In the genomic region with DNA sequence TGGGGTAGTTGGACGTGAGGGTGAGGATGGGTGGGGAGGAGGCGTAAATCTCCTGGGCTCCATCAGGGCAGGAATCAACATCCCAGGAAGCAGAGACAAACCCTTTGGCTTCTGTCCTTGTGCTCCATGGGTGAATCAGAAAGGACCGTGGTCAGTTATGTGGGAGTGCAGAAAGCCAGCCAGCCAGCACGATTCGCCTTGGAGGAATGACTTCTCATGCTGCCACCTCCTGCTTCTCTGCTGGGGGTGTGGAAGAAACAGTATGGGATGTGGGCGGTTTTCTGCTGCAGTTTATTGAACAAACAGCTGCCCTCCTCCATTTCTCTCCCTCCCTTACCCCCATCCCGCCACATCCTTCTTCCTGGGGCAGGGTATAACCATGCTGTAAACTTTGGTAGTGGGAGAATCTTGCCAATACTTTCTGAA, we compare ENCODE assay signal across 10 cellular contexts.
DNase-seq lines count a peak whose midpoint lies in the region; ATAC-seq, FAIRE-seq and TF ChIP-seq lines count a peak whose summit lies in the region.
"Had no signal": no experiment of that assay in that cellular context is flagged by ENCODE, and none has a peak within 500 bp of the region (broad histone marks: within the 10 kb centered on the region; RNA-seq: fewer than 3 reads in every experiment).

No MANE protein-coding gene starts in this region.

- H3K9ac ChIP-seq in IMR-90 (ENCODE audit: low read depth, low read length) = 0 out of 2 replicates have a peak overlapping the region, but pooled peaks have one; percentile 5
- peak overlapping the region; percentile 25 for H3K9ac ChIP-seq in mesenchymal stem cell (ENCODE audit: low read length)
- H3K9ac ChIP-seq: BLaER1 had no signal

- peaks cover 5% of the 10 kb centered on the region for H3K9me1 ChIP-seq in IMR-90 (ENCODE audit: insufficient read depth, low read length)

- H3K4ac ChIP-seq in IMR-90 (ENCODE audit: low read depth, low read length) (peak overlapping the region; percentile 82), mesenchymal stem cell (ENCODE audit: low read depth in 1 of 2, low read length in 2 of 2) (peak overlapping the region in 1 of 2 experiments; percentile 56)

- no peak for FAIRE-seq in urothelium cell line (lab: Jason Lieb, UNC)

- peak overlapping the region; percentile 56; the same call in 1 of the 2 replicates for H4K5ac ChIP-seq in IMR-90 (ENCODE audit: low read depth, low read length)

- peak overlapping the region; percentile 65; the same call in 1 of the 2 replicates for H3K14ac ChIP-seq in IMR-90 (replicated peaks; ENCODE audit: low read depth, low read length)
- H3K14ac ChIP-seq in mesenchymal stem cell (ENCODE audit: low read length in 2 of 2) = peak overlapping the region in 1 of 2 experiments; percentile 26

- H3K79me1 ChIP-seq in IMR-90 (ENCODE audit: low read depth in 1 of 2, low read length in 2 of 2) (no peaks in the 10 kb centered on the region), mesenchymal stem cell (replicated peaks; ENCODE audit: low read length, poor library complexity, severe bottlenecking) (no peaks in the 10 kb centered on the region)

- TF ChIP-seq RAD21 in IMR-90 (IDR thresholded peaks at IDR 0.05; ENCODE audit: low read length) = no peak

- no peaks in the 10 kb centered on the region for H3K9me3 ChIP-seq in IMR-90 (ENCODE audit: control insufficient read depth, insufficient read depth, low read length)
- H3K9me3 ChIP-seq in mesenchymal stem cell (ENCODE audit: control insufficient read depth, low read length) = no peaks in the 10 kb centered on the region
- H3K9me3 ChIP-seq: BLaER1 had no signal

- H2BK120ac ChIP-seq in IMR-90 (ENCODE audit: low read depth, low read length) = peak overlapping the region; percentile 73
- no peak overlapping the region for H2BK120ac ChIP-seq in mesenchymal stem cell (ENCODE audit: low read depth, low read length)

- H3K27me3 ChIP-seq in IMR-90 (ENCODE audit: control insufficient read depth, insufficient read depth, low read length) (no peaks in the 10 kb centered on the region), mesenchymal stem cell (ENCODE audit: control insufficient read depth in 1 of 2, insufficient read depth in 1 of 2, low read length in 2 of 2) (no peaks in the 10 kb centered on the region)
- H3K27me3 ChIP-seq: BLaER1 had no signal

- in situ Hi-C loops in IMR-90 (cut with MboI; ENCODE audit: low sequenced_read_pairs) = no loop called here

- TF ChIP-seq POLR2A in IMR-90 (IDR thresholded peaks at IDR 0.05; ENCODE audit: low read depth, low read length) = no peak

- H3K27ac ChIP-seq in IMR-90 (ENCODE audit: insufficient read depth, low read length) (peak overlapping the region; percentile 57), coronary artery (peak overlapping the region in 1 of 2 donors; percentile 48), mesenchymal stem cell (ENCODE audit: low read length, poor library complexity, severe bottlenecking) (peak overlapping the region; percentile 10)
- H3K27ac ChIP-seq: BLaER1 had no signal

- H3K36me3 ChIP-seq in IMR-90 (ENCODE audit: control insufficient read depth, insufficient read depth, low read length) (no peaks in the 10 kb centered on the region), mesenchymal stem cell (ENCODE audit: control insufficient read depth in 1 of 2, insufficient read depth in 2 of 2, low read depth in 1 of 2, low read length in 2 of 2) (no peaks in the 10 kb centered on the region)
- H3K36me3 ChIP-seq: BLaER1 had no signal

- BruUV-seq in IMR-90 (replicated peaks; lab: Mats Ljungman, UMichigan) = no TSS peak

- H3K18ac ChIP-seq in IMR-90 (ENCODE audit: low read depth, low read length) (peak overlapping the region; percentile 74), mesenchymal stem cell (ENCODE audit: low read depth in 1 of 2, low read length in 2 of 2) (peak overlapping the region in 1 of 2 experiments; percentile 74)

- peak overlapping the region; percentile 75 for H2AFZ ChIP-seq in IMR-90 (replicated peaks; ENCODE audit: low read length, poor library complexity)
- H2AFZ ChIP-seq in mesenchymal stem cell (ENCODE audit: low read depth, low read length) = no peak overlapping the region

- H4K91ac ChIP-seq in IMR-90 (ENCODE audit: insufficient read depth, low read depth, low read length) = peak overlapping the region; percentile 70
- peak overlapping the region; percentile 20 for H4K91ac ChIP-seq in mesenchymal stem cell (ENCODE audit: low read length)

- no peak overlapping the region for H3K4me3 ChIP-seq in IMR-90 (ENCODE audit: insufficient read depth, low read depth, low read length)
- H3K4me3 ChIP-seq in coronary artery = peak overlapping the region; percentile 7
- H3K4me3 ChIP-seq in mesenchymal stem cell (ENCODE audit: insufficient read depth in 1 of 2, low read depth in 1 of 2, low read length in 2 of 2) = peak overlapping the region in 1 of 2 experiments; percentile 58
- H3K4me3 ChIP-seq: BLaER1 had no signal

- WGBS in IMR-90 (ENCODE audit: extremely low coverage in 2 of 2, insufficient read length in 1 of 2), 2 experiments = 20% methylated on average over 1 of the region's 7 CpGs; no CpG with 5 or more reads in 1 of the 2 experiments
- 38% methylated on average over 3 of the region's 7 CpGs for WGBS in mesenchymal stem cell

- H2BK15ac ChIP-seq in IMR-90 (ENCODE audit: low read depth, low read length) (peak overlapping the region; percentile 42; the same call in 1 of the 3 replicates), mesenchymal stem cell (ENCODE audit: low read depth, poor library complexity, severe bottlenecking) (no peak overlapping the region)

- intact Hi-C loops in IMR-90 (cut with micrococcal nuclease) = loop anchor here (5.0 kb wide), 1 partner anchor 211 kb away; no protein-coding TSS in a partner anchor

- peak overlapping the region; percentile 62; the same call in 1 of the 2 replicates for H2AK5ac ChIP-seq in IMR-90 (ENCODE audit: low read depth, low read length)
- H2AK5ac ChIP-seq in mesenchymal stem cell (ENCODE audit: low read length, severe bottlenecking) = no peak overlapping the region

- peak overlapping the region; percentile 72 to 86; a peak in 3 of 4 replicates for H4K8ac ChIP-seq in IMR-90 (ENCODE audit: low read depth in 2 of 2, low read length in 2 of 2)
- H4K8ac ChIP-seq in mesenchymal stem cell (ENCODE audit: low read length) = peak overlapping the region; percentile 46

- TF ChIP-seq CTCF in IMR-90 (conservative IDR thresholded peaks at IDR 0.05; ENCODE audit: low read depth, low read length) (no peak), coronary artery (IDR thresholded peaks at IDR 0.05) (no peak)

- CTCF ChIA-PET in IMR-90 (lab: Yijun Ruan, JAX) = interaction anchor here (0.7 kb wide), 1 partner anchor 11 kb away, joined by 3 read pairs; no protein-coding TSS in a partner anchor

- H2BK5ac ChIP-seq in IMR-90 (ENCODE audit: low read depth, low read length, poor library complexity, severe bottlenecking) (peak overlapping the region; percentile 47), mesenchymal stem cell (ENCODE audit: low read depth, low read length, poor library complexity, severe bottlenecking) (no peak overlapping the region)

- POLR2A ChIA-PET in IMR-90 (lab: Charles Lee; ENCODE audit: unreplicated experiment) = interaction anchor here (0.5 to 0.6 kb wide), 2 partner anchors 506 to 710 kb away, joined by 4 to 5 read pairs; no protein-coding TSS in a partner anchor

- peak overlapping the region in 1 of 2 experiments; percentile 71 for H2BK12ac ChIP-seq in mesenchymal stem cell (ENCODE audit: low read length in 2 of 2)

- no peak overlapping the region for H2AK9ac ChIP-seq in IMR-90 (replicated peaks; ENCODE audit: low read depth, low read length, poor library complexity)

- H2BK20ac ChIP-seq in IMR-90 (ENCODE audit: low read depth, low read length) = peak overlapping the region; percentile 63

- H4K20me1 ChIP-seq in IMR-90 (ENCODE audit: insufficient read depth, low read length) = no peaks in the 10 kb centered on the region
- H4K20me1 ChIP-seq: BLaER1 had no signal

- DNase-seq in A172 (ENCODE audit: low spot score) = peak; percentile 35
- peak; percentile 78 for DNase-seq in IMR-90
- DNase-seq in coronary artery (ENCODE audit: low spot score) = no peak
- DNase-seq in mesenchymal stem cell = peak; percentile 64
- DNase-seq in NK-92 treated with Interleukin-12 subunit alpha and Interleukin-12 subunit beta, amount 100 ng/mL, for 24 hours (lab: John Stamatoyannopoulos, UW) = no peak
- no peak for DNase-seq in urothelium cell line (ENCODE audit: low spot score)
- DNase-seq in OCI-M1 (lab: John Stamatoyannopoulos, UW) = no peak
- DNase-seq: NCI-H1694 treated with DMSO at 0.1 percent for 48 hours had no signal

- H3K56ac ChIP-seq in IMR-90 (ENCODE audit: extremely low read depth, insufficient read depth, low read length) = no peak overlapping the region

- peak; percentile 91 for ATAC-seq in IMR-90 (ENCODE audit: low read depth)
- ATAC-seq in HG03159 (IDR thresholded peaks at IDR 0.05; ENCODE audit: unreplicated experiment) = no peak

- H3K4me2 ChIP-seq in IMR-90 (ENCODE audit: low read depth, low read length) = peak overlapping the region; percentile 7
- H3K4me2 ChIP-seq in mesenchymal stem cell (ENCODE audit: low read length, poor library complexity, severe bottlenecking) = peak overlapping the region; percentile 2
- H3K4me2 ChIP-seq: BLaER1 had no signal

- H3K4me1 ChIP-seq in IMR-90 (ENCODE audit: control insufficient read depth, insufficient read depth, low read length) (peaks cover 18% of the 10 kb centered on the region), mesenchymal stem cell (ENCODE audit: control insufficient read depth, insufficient read depth, low read depth, low read length) (peaks cover 12% of the 10 kb centered on the region)

- dilution Hi-C loops in IMR-90 (cut with HindIII; ENCODE audit: low sequenced_read_pairs, unreplicated experiment) = no loop called here

- H3K23ac ChIP-seq in IMR-90 (ENCODE audit: low read depth, low read length) = peak overlapping the region; percentile 53; the same call in 1 of the 2 replicates
- no peak overlapping the region for H3K23ac ChIP-seq in mesenchymal stem cell (ENCODE audit: low read length in 2 of 2)

TF ChIP-seq in IMR-90, 13 proteins besides CTCF, POLR2A, EP300 and RAD21:
- TF ChIP-seq BHLHE40 (IDR thresholded peaks at IDR 0.05; ENCODE audit: low read depth, low read length) = peak; percentile 58; the same call in 1 of the 2 replicates
- TF ChIP-seq FOS (IDR thresholded peaks at IDR 0.05; ENCODE audit: low read depth, low read length) = no peak

Comparison
In these comparisons a context has a peak if more than half of its experiments do, and no peak if none do; other contexts are left out.
1. DNase-seq: peak in A172 (single experiment), IMR-90 (single experiment) and mesenchymal stem cell (single experiment); none in coronary artery (single experiment), NK-92 treated with Interleukin-12 subunit alpha and Interleukin-12 subunit beta, amount 100 ng/mL, for 24 hours (single experiment), urothelium cell line (single experiment) and OCI-M1 (single experiment).